Comparison of ENCODE assay signal across 8 cellular contexts in the genomic region with DNA sequence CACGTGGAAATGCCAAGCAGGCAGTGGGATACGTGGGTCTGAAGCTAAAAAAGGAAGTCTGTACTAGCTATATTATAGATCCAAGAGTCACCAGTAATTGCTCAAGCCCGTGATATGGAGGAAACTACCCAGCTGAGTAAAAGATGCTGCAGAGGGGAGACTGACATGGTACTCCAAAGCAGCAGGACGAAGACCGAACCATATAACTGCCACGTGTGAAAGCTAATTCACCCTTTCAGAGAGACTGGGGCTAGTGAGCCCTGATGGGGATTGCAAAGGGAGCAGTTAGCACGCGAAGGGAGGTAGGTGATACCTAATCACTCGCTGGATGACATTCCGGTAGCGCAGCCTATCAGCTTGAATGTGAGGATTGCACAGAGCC. TPM values are rescaled to one million over a fixed set of nuclear protein-coding genes. Genes with fewer than 3 reads are reported as not detected.
DNase-seq lines count a peak whose midpoint lies in the region; ATAC-seq, FAIRE-seq and TF ChIP-seq lines count a peak whose summit lies in the region.

No MANE protein-coding gene starts in this region.

- H3K36me3 ChIP-seq in ascending aorta (peaks cover 4 to 22% of the 10 kb centered on the region in 2 donors), kidney (ENCODE audit: control insufficient read depth in 1 of 2, insufficient read depth in 2 of 2, low read length in 2 of 2) (peaks cover 10 to 13% of the 10 kb centered on the region in 2 donors), testis (ENCODE audit: low read depth, missing control alignments) (no peaks in the 10 kb centered on the region)

- H3K9me3 ChIP-seq in ascending aorta = no peaks in the 10 kb centered on the region
- H3K9me3 ChIP-seq in kidney (ENCODE audit: control insufficient read depth in 1 of 2, low read length in 2 of 2) = no peaks in the 10 kb centered on the region
- no peaks in the 10 kb centered on the region for H3K9me3 ChIP-seq in testis

- H3K27me3 ChIP-seq in ascending aorta (no peaks in the 10 kb centered on the region), testis (no peaks in the 10 kb centered on the region)

- H3K27ac ChIP-seq in ascending aorta = peak overlapping the region; percentile 86 to 92
- peak overlapping the region; percentile 72 to 94 for H3K27ac ChIP-seq in kidney (ENCODE audit: low read depth in 2 of 2, low read length in 2 of 2)
- H3K27ac ChIP-seq in testis = peak overlapping the region; percentile 47 to 90

- peak overlapping the region; percentile 72 to 100 for H3K9ac ChIP-seq in kidney (ENCODE audit: low read length in 2 of 2)

- H3K4me1 ChIP-seq in ascending aorta (peaks cover 0 to 17% of the 10 kb centered on the region in 2 donors), kidney (ENCODE audit: control insufficient read depth in 1 of 2, insufficient read depth in 1 of 2, low read depth in 1 of 2, low read length in 2 of 2) (peaks cover 0 to 13% of the 10 kb centered on the region in 2 donors), testis (peaks cover 9% of the 10 kb centered on the region)

- ATAC-seq in HG02623 (IDR thresholded peaks at IDR 0.05; ENCODE audit: unreplicated experiment) = peak; percentile 22

- intact Hi-C loops in ascending aorta (cut with DNase I) = loop anchor here (2.0 to 10.0 kb wide), 6 partner anchors 69 to 1189 kb away; partner anchors contain the start of genes BCAS2, PHTF1, PPM1J and SLC16A1
- intact Hi-C loops in kidney (cut with DNase I) = no loop called here
- intact Hi-C loops in testis (cut with DNase I; ENCODE audit: low total_unique reads) = loop anchor here (2.0 kb wide), 1 partner anchor 25 kb away; the partner anchor contains the start of gene HIPK1

- no peak for TF ChIP-seq POLR2A in testis (IDR thresholded peaks at IDR 0.05)

- TF ChIP-seq CTCF in ascending aorta (IDR thresholded peaks at IDR 0.05) (no peak), kidney (IDR thresholded peaks at IDR 0.05; ENCODE audit: borderline replicate concordance, extremely low read depth, insufficient read depth) (no peak), testis (IDR thresholded peaks at IDR 0.05) (no peak)

- no peak for FAIRE-seq in kidney (lab: Jason Lieb, UNC)

- H3K4me3 ChIP-seq in ascending aorta = peak overlapping the region; percentile 85 to 86
- peak overlapping the region; percentile 85 to 98 for H3K4me3 ChIP-seq in kidney (ENCODE audit: low read length in 2 of 2)
- H3K4me3 ChIP-seq in testis = peak overlapping the region; percentile 77 to 82

- DNase-seq in SKM-1 treated with dmso at 0.1 percent for 144 hours (lab: John Stamatoyannopoulos, UW; ENCODE audit: unreplicated experiment) (peak; percentile 58), SKM-1 (lab: John Stamatoyannopoulos, UW; ENCODE audit: unreplicated experiment) (no peak), NCI-H2196 (lab: John Stamatoyannopoulos, UW; ENCODE audit: unreplicated experiment) (peak; percentile 43), ascending aorta (ENCODE audit: low spot score in 2 of 2) (no peak), kidney (no peak), testis (no peak), NCI-H226 (no peak)

- WGBS in testis, 2 donors = 0% methylated on average over 9 to 11 of the region's 11 CpGs

RNA-seq across cellular contexts. Expression of gene AP4B1, which starts 0.3 kb away (rescaled TPM):
- 3.2 TPM for total RNA-seq in ascending aorta
- total RNA-seq in kidney = 21.7 TPM
- 8.7 TPM for polyA plus RNA-seq in kidney (ENCODE audit: insufficient read depth, low read depth, low replicate concordance)
- total RNA-seq in testis = 10 to 100 TPM; 23.4 to 49.6 TPM
- 28.2 TPM for polyA plus RNA-seq in testis (ENCODE audit: insufficient read depth, low read depth, low replicate concordance)

RNA-seq across cellular contexts. Expression of gene DCLRE1B, which starts 0.8 kb away (rescaled TPM):
- total RNA-seq in ascending aorta = 1.9 TPM
- 6.1 TPM for total RNA-seq in kidney
- polyA plus RNA-seq in kidney (ENCODE audit: insufficient read depth, low read depth, low replicate concordance) = 1.4 TPM
- 1 to 10 TPM; 7.7 to 8.3 TPM for total RNA-seq in testis
- polyA plus RNA-seq in testis (ENCODE audit: insufficient read depth, low read depth, low replicate concordance) = 6.7 TPM

RNA-seq across cellular contexts. Expression of gene BCL2L15, which starts 16.9 kb away (rescaled TPM):
- total RNA-seq in ascending aorta = not detected
- total RNA-seq in kidney = 34.3 TPM
- 2.2 TPM for polyA plus RNA-seq in kidney (ENCODE audit: insufficient read depth, low read depth, low replicate concordance)
- under 1 TPM; 0.68 to 0.87 TPM for total RNA-seq in testis
- polyA plus RNA-seq in testis (ENCODE audit: insufficient read depth, low read depth, low replicate concordance) = 2.3 TPM

RNA-seq across cellular contexts. Expression of gene HIPK1, which starts 24.8 kb away (rescaled TPM):
- 41.7 TPM for total RNA-seq in ascending aorta
- total RNA-seq in kidney = 65.0 TPM
- 8.4 TPM for polyA plus RNA-seq in kidney (ENCODE audit: insufficient read depth, low read depth, low replicate concordance)
- total RNA-seq in testis = 100 to 1,000 TPM; 102 to 128 TPM
- polyA plus RNA-seq in testis (ENCODE audit: insufficient read depth, low read depth, low replicate concordance) = 116 TPM

RNA-seq across cellular contexts. Expression of gene PTPN22, which starts 32.8 kb away (rescaled TPM):
- 2.3 TPM for total RNA-seq in ascending aorta
- 6.6 TPM for total RNA-seq in kidney
- polyA plus RNA-seq in kidney (ENCODE audit: insufficient read depth, low read depth, low replicate concordance) = 0.32 TPM
- 1 to 10 TPM in 1 of 2 donors, under 1 TPM in 1; 0.39 to 1.4 TPM for total RNA-seq in testis
- polyA plus RNA-seq in testis (ENCODE audit: insufficient read depth, low read depth, low replicate concordance) = 1.6 TPM

Comparison
In these comparisons a context has a peak if more than half of its experiments do, and no peak if none do; other contexts are left out.
1. DNase-seq: peak in SKM-1 treated with dmso at 0.1 percent for 144 hours (single experiment) and NCI-H2196 (single experiment); none in SKM-1 (single experiment), ascending aorta (0 of 2), kidney (single experiment), testis (single experiment) and NCI-H226 (single experiment).
2. RNA of gene BCL2L15, which starts 16.9 kb away (total RNA-seq): 34.3 TPM in kidney (single experiment); 0.68 to 0.87 TPM in testis and not detected in ascending aorta (single experiment); every median in the first group is over 10 times any median in the second.
3. Peak in every context shown above with its lines, with median percentiles within 50 percentile points of each other: H3K27ac ChIP-seq and H3K4me3 ChIP-seq.